In genomic region chr1:150065184-150065871, GRCh38 we compare ENCODE assay signal across 10 cellular contexts. TPM values are rescaled to one million over a fixed set of nuclear protein-coding genes. Genes with fewer than 3 reads are reported as not detected.
DNase-seq lines count a peak whose midpoint lies in the region; ATAC-seq and TF ChIP-seq lines count a peak whose summit lies in the region.
"Had no signal": no experiment of that assay in that cellular context is flagged by ENCODE, and none has a peak within 500 bp of the region (broad histone marks: within the 10 kb centered on the region; RNA-seq: fewer than 3 reads in every experiment).

No MANE protein-coding gene starts in this region.

- H3K36me3 ChIP-seq in HCT116 (ENCODE audit: control insufficient read depth in 1 of 2, insufficient read depth in 2 of 2, low read length in 2 of 2) (peaks cover 0 to 6% of the 10 kb centered on the region in 2 experiments; a peak in 2 of 4 replicates), left lung (peaks cover 0 to 4% of the 10 kb centered on the region in 2 donors)

- TF ChIP-seq CTCF in HCT116 (IDR thresholded peaks at IDR 0.05 in 2 of 3, conservative IDR thresholded peaks at IDR 0.05 in 1 of 3; ENCODE audit: borderline replicate concordance in 1 of 3, insufficient read depth in 1 of 3, low read depth in 2 of 3, low read length in 2 of 3) (no peak), left lung (IDR thresholded peaks at IDR 0.05) (no peak)

- no peak for TF ChIP-seq RAD21 in HCT116 (IDR thresholded peaks at IDR 0.05; ENCODE audit: low read depth)

- CTCF ChIA-PET in HCT116 (lab: Charles Lee): no interaction called here

- peak overlapping the region; percentile 81 for H3K4me2 ChIP-seq in HCT116 (ENCODE audit: low read length)

- peaks cover 15 to 43% of the 10 kb centered on the region in 2 experiments for H3K4me1 ChIP-seq in HCT116 (ENCODE audit: control insufficient read depth in 1 of 2, insufficient read depth in 2 of 2, low read length in 2 of 2)
- H3K4me1 ChIP-seq in left lung: peaks cover 0 to 36% of the 10 kb centered on the region in 2 donors

- intact Hi-C loops in HCT116 (cut with micrococcal nuclease) (no loop called here), left lung (cut with DNase I) (no loop called here)

- no peaks in the 10 kb centered on the region for H3K27me3 ChIP-seq in HCT116 (ENCODE audit: insufficient read depth, low read length)
- no peaks in the 10 kb centered on the region for H3K27me3 ChIP-seq in left lung

- H3K79me2 ChIP-seq in HCT116 (ENCODE audit: insufficient read depth, low read length): peaks cover 24% of the 10 kb centered on the region

- H3K4me3 ChIP-seq in HCT116 (replicated peaks in 1 of 2; ENCODE audit: low read depth in 1 of 2, low read length in 2 of 2): peak overlapping the region in 1 of 2 experiments; percentile 78; a peak in 2 of 4 replicates
- H3K4me3 ChIP-seq in left lung: no peak overlapping the region

- H4K20me1 ChIP-seq in HCT116 (ENCODE audit: insufficient read depth): no peaks in the 10 kb centered on the region

- H3K27ac ChIP-seq in HCT116 (ENCODE audit: low read depth, low read length) (peak overlapping the region; percentile 94; the same call in 1 of the 2 replicates), angular gyrus (ENCODE audit: low read depth, low read length) (peak overlapping the region; percentile 8), left lung (no peak overlapping the region)

- H3K9me2 ChIP-seq in HCT116 (ENCODE audit: insufficient read depth): no peaks in the 10 kb centered on the region

- RAD21 ChIA-PET in HCT116 (lab: Charles Lee; ENCODE audit: low non-redundant PET in 1 of 2, low total read pairs in 2 of 2, uncharacterized antibody in 2 of 2, unreplicated experiment in 2 of 2): no interaction called here

- no peak for TF ChIP-seq POLR2A in HCT116 (IDR thresholded peaks at IDR 0.05; ENCODE audit: borderline replicate concordance, extremely low read depth, insufficient read depth, insufficient read length)

- ATAC-seq in HCT116: no peak
- ATAC-seq in left lung: no peak

- DNase-seq in AG08396 (ENCODE audit: low spot score): peak; percentile 33
- peak; percentile 13 for DNase-seq in HCT116 (ENCODE audit: low read depth, low spot score)
- DNase-seq in myocyte (ENCODE audit: low read depth): peak; percentile 79
- DNase-seq in NCI-H187 treated with DMSO at 0.1 percent for 48 hours (lab: John Stamatoyannopoulos, UW): no peak
- no peak for DNase-seq in NCI-H510A (lab: John Stamatoyannopoulos, UW)
- no peak for DNase-seq in DMS114 treated with DMSO at 0.1 percent for 48 hours (lab: John Stamatoyannopoulos, UW; ENCODE audit: unreplicated experiment)
- no peak for DNase-seq in left lung
- DNase-seq: GOT3, MM.1S had no signal

- no peak overlapping the region for H2AFZ ChIP-seq in HCT116 (ENCODE audit: low read depth, low read length, poor library complexity, severe bottlenecking)

- POLR2A ChIA-PET in HCT116 (lab: Charles Lee): interaction anchor here (0.9 kb wide), 1 partner anchor 178 kb away, joined by 4 read pairs; a partner anchor contains a TSS

- H3K9me3 ChIP-seq in HCT116 (ENCODE audit: control insufficient read depth in 1 of 2, insufficient read depth in 1 of 2, low read depth in 1 of 2, low read length in 2 of 2) (no peaks in the 10 kb centered on the region), left lung (no peaks in the 10 kb centered on the region)

- BruUV-seq in HCT116 (replicated peaks; lab: Mats Ljungman, UMichigan): no TSS peak

- peak overlapping the region; percentile 87 for H3K9ac ChIP-seq in HCT116 (ENCODE audit: low read length)

TF ChIP-seq in HCT116, 20 proteins besides CTCF, POLR2A, EP300 and RAD21:
- TF ChIP-seq ZNF274 (IDR thresholded peaks at IDR 0.05; ENCODE audit: low read depth, low read length): no peak
- no peak for TF ChIP-seq SIN3A (IDR thresholded peaks at IDR 0.05; ENCODE audit: low read depth)
- no peak for TF ChIP-seq CEBPB (IDR thresholded peaks at IDR 0.05; ENCODE audit: low read depth)
- 0 out of 2 replicates have a peak, but pooled peaks have one; percentile 14 for TF ChIP-seq CBX3 (IDR thresholded peaks at IDR 0.05; ENCODE audit: low read depth)
- TF ChIP-seq SP1 (IDR thresholded peaks at IDR 0.05; ENCODE audit: low read depth): peak; percentile 38; the same call in 1 of the 2 replicates
- peak; percentile 54 for TF ChIP-seq FOSL1 (IDR thresholded peaks at IDR 0.05; ENCODE audit: low read depth)
- no peak for TF ChIP-seq EZH2 (IDR thresholded peaks at IDR 0.05)
- TF ChIP-seq ELF1 (IDR thresholded peaks at IDR 0.05; ENCODE audit: borderline replicate concordance, low read depth): no peak
- TF ChIP-seq JUND (IDR thresholded peaks at IDR 0.05): peak; percentile 39; the same call in 1 of the 2 replicates
- TF ChIP-seq REST (IDR thresholded peaks at IDR 0.05; ENCODE audit: low read depth): no peak
- no peak for TF ChIP-seq SRF (IDR thresholded peaks at IDR 0.05; ENCODE audit: low read depth)

RNA-seq across cellular contexts. Expression of gene VPS45, which starts 2.2 kb away (rescaled TPM):
- 28.1 TPM for total RNA-seq in HCT116 (2021; ENCODE audit: unreplicated experiment)
- polyA plus RNA-seq in HCT116 (2012): 11.5 and 16.9 TPM in 2 replicates
- 49.4 and 64.1 TPM in 2 replicates for total RNA-seq in myocyte
- polyA plus RNA-seq in myocyte (2012): 25.6 TPM
- total RNA-seq in left lung: 10 to 100 TPM; 36.7 to 41.7 TPM

RNA-seq across cellular contexts. Expression of gene OTUD7B, which starts 54.8 kb away (rescaled TPM):
- 23.7 TPM for total RNA-seq in HCT116 (2021; ENCODE audit: unreplicated experiment)
- polyA plus RNA-seq in HCT116 (2012): 8.2 and 9.1 TPM in 2 replicates
- 13.4 and 14.9 TPM in 2 replicates for total RNA-seq in myocyte
- 12.0 TPM for polyA plus RNA-seq in myocyte (2012)
- total RNA-seq in left lung: 10 to 100 TPM; 20.9 to 31.7 TPM

Comparison
In these comparisons a context has a peak if more than half of its experiments do, and no peak if none do; other contexts are left out.
1. DNase-seq: peak in AG08396 (single experiment), HCT116 (single experiment) and myocyte (single experiment); none in NCI-H187 treated with DMSO at 0.1 percent for 48 hours (single experiment), NCI-H510A (single experiment), DMS114 treated with DMSO at 0.1 percent for 48 hours (single experiment) and left lung (0 of 2).
2. H3K27ac ChIP-seq: peak in HCT116 (single experiment) and angular gyrus (single experiment); none in left lung (0 of 2).